14 cellular contexts compared by ENCODE assay signal in the genomic region with DNA sequence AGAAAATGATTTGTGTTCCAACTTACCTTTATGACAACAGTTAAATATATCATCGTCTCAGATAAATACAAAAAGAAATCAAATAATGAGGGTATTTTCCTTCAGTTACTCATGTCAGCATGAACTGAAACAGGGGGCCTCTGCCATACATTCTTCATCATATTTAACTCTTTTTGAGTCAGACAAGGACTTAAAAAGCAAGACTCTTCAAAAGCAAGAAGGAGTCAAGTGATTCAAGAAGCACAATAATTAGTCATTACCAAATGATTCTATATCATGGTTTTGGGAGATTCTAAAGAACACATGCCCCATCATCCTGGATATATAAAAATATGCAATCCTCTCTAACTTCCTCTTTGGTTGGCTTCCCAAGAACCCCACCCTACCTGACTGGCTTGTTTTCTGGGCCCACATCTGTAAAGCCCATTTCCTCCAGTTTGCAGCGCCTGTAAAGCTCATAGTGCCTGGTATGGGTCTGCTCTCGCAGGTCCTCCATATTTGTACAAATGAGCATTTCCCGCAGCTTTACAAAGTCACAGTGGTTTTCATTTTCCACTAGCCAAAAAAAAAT.
"Had no signal": no experiment of that assay in that cellular context is flagged by ENCODE, and none has a peak within 500 bp of the region (broad histone marks: within the 10 kb centered on the region; RNA-seq: fewer than 3 reads in every experiment).

No MANE protein-coding gene starts in this region.

- FAIRE-seq: colon had no signal

- H3K4me3 Mint-ChIP-seq: activated naive CD4-positive, alpha-beta T cell treated with anti-CD3 and anti-CD28 coated beads for 36 hours; nephron had no signal

- H3K27ac Mint-ChIP-seq: activated naive CD4-positive, alpha-beta T cell treated with anti-CD3 and anti-CD28 coated beads for 36 hours; nephron had no signal

- H3K9me3 ChIP-seq: body of pancreas, tibial artery had no signal

- H3K4me1 Mint-ChIP-seq: nephron had no signal

- DNase-seq: activated CD4-positive, alpha-beta T cell treated with anti-CD3 and anti-CD28 coated beads, Interleukin-2, amount 50 U/mL, for 4 hours; activated naive CD4-positive, alpha-beta T cell treated with anti-CD3 and anti-CD28 coated beads for 36 hours; body of pancreas; caudate nucleus; left cardiac atrium; posterior cingulate gyrus; stimulated activated naive CD4-positive, alpha-beta T cell; substantia nigra; T1000; tibial artery had no signal

- H3K4me3 ChIP-seq: body of pancreas, hepatocyte, lung, tibial artery had no signal

- ATAC-seq: body of pancreas, left cardiac atrium had no signal

- H3K9me3 Mint-ChIP-seq: activated naive CD4-positive, alpha-beta T cell treated with anti-CD3 and anti-CD28 coated beads for 36 hours; nephron had no signal

- H3K27me3 ChIP-seq: body of pancreas, hepatocyte, tibial artery had no signal
